In the genomic region with DNA sequence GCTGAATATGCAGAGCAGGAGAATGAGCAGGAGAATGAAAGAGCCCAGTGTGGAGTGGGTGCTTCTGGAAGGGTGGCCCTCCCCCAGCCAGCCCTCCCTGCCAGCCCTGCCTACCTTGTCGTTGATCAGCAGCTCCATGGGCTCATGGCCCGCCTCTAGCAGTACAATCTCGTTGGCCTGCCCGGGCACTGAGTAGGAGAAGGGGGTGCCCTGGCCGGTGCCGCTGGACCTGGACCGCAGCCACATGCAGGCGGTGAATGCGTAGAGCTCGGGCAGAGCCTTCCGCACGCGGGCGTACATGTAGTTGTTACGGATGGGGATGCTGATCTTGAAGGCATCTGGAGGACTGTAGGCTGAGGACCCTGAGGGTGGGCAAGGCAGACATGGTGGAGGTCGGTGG, we compare ENCODE assay signal across 26 cellular contexts.
"Had no signal": no experiment of that assay in that cellular context is flagged by ENCODE, and none has a peak within 500 bp of the region (broad histone marks: within the 10 kb centered on the region; RNA-seq: fewer than 3 reads in every experiment).

No MANE protein-coding gene starts in this region.

- H3K4me2 ChIP-seq: hepatocyte had no signal

- H3K9me3 ChIP-seq: colonic mucosa, esophagus squamous epithelium, gastrocnemius medialis, left lung had no signal

- H3K36me3 ChIP-seq: colonic mucosa, esophagus squamous epithelium, gastrocnemius medialis, left lung had no signal

- H3K27me3 ChIP-seq: colonic mucosa, esophagus squamous epithelium, heart right ventricle, hepatocyte, left lung had no signal

- DNase-seq: colonic mucosa; cortex of kidney; effector CD8-positive, alpha-beta T cell; effector memory CD8-positive, alpha-beta T cell; endodermal cell; erythroblast; esophagus squamous epithelium; foreskin fibroblast; foreskin melanocyte; gastrocnemius medialis; glutamatergic neuron; heart right ventricle; hypothalamus; immature natural killer cell; islet precursor cell; left cardiac atrium; left lung; left ventricle myocardium superior; mammary epithelial cell; mesendoderm; midbrain had no signal

- H3K4me3 ChIP-seq: colonic mucosa, esophagus squamous epithelium, gastrocnemius medialis, heart right ventricle, hepatocyte, left lung, lung had no signal

- H3K4me1 ChIP-seq: colonic mucosa, esophagus squamous epithelium, gastrocnemius medialis had no signal

- ATAC-seq: effector memory CD8-positive, alpha-beta T cell; esophagus mucosa; gastrocnemius medialis; heart right ventricle; left cardiac atrium; left lung; left ventricle myocardium superior had no signal

- H3K79me2 ChIP-seq: hepatocyte had no signal

- H3K27ac ChIP-seq: colonic mucosa, epithelial cell of prostate, esophagus squamous epithelium, gastrocnemius medialis, heart right ventricle, hepatocyte, left lung had no signal

- H2AFZ ChIP-seq: hepatocyte had no signal

- FAIRE-seq: endometrium had no signal
